Comparison of ENCODE assay signal across 8 cellular contexts in genomic region chr1:97920832-97921571, GRCh38. TPM values are rescaled to one million over a fixed set of nuclear protein-coding genes. Genes with fewer than 3 reads are reported as not detected.
DNase-seq lines count a peak whose midpoint lies in the region; ATAC-seq and TF ChIP-seq lines count a peak whose summit lies in the region.

Gene DPYD, minus strand, starts transcription at chr1:97921034. Its CDS starts 112 bp downstream, at chr1:97920922.

- H3K4me1 ChIP-seq in SK-N-SH (ENCODE audit: control insufficient read depth in 1 of 2, insufficient read depth in 2 of 2, low read depth in 1 of 2, low read length in 1 of 2) (peaks cover 4 to 11% of the 10 kb centered on the region in 2 experiments; a peak in 3 of 4 replicates), thoracic aorta (ENCODE audit: control insufficient read depth in 1 of 2, low read depth in 2 of 2) (peaks cover 10 to 19% of the 10 kb centered on the region in 2 donors)

- H3K9me3 Mint-ChIP-seq in HFFc6 (no peaks in the 10 kb centered on the region), glutamatergic neuron (ENCODE audit: unreplicated experiment) (peaks cover 6% of the 10 kb centered on the region), osteocyte (ENCODE audit: unreplicated experiment) (no peaks in the 10 kb centered on the region)
- no peaks in the 10 kb centered on the region for H3K9me3 Mint-ChIP-seq in activated naive CD4-positive, alpha-beta T cell treated with anti-CD3 and anti-CD28 coated beads, Interleukin-2, amount 50 U/mL, for 24 hours

- H3K4me3 Mint-ChIP-seq in HFFc6, result peak within 1 kb of the TSS; percentile 98
- peak within 1 kb of the TSS; percentile 94 for H3K4me3 Mint-ChIP-seq in activated naive CD4-positive, alpha-beta T cell treated with anti-CD3 and anti-CD28 coated beads, Interleukin-2, amount 50 U/mL, for 24 hours
- H3K4me3 Mint-ChIP-seq in glutamatergic neuron (ENCODE audit: unreplicated experiment), result peak within 1 kb of the TSS; percentile 93
- peak within 1 kb of the TSS; percentile 95 for H3K4me3 Mint-ChIP-seq in osteocyte (ENCODE audit: unreplicated experiment)

- H3K27ac Mint-ChIP-seq in HFFc6 (peak within 1 kb of the TSS; percentile 79), glutamatergic neuron (ENCODE audit: unreplicated experiment) (peak within 1 kb of the TSS; percentile 67), osteocyte (ENCODE audit: unreplicated experiment) (peak within 1 kb of the TSS; percentile 97)
- H3K27ac Mint-ChIP-seq in activated naive CD4-positive, alpha-beta T cell treated with anti-CD3 and anti-CD28 coated beads, Interleukin-2, amount 50 U/mL, for 24 hours, result peak within 1 kb of the TSS; percentile 95

- peak within 1 kb of the TSS; percentile 74 for H3K4me2 ChIP-seq in SK-N-SH

- H3K9me3 ChIP-seq in SK-N-SH, result no peaks in the 10 kb centered on the region
- H3K9me3 ChIP-seq in thoracic aorta, result no peaks in the 10 kb centered on the region

- CTCF ChIA-PET in SK-N-SH (lab: Yijun Ruan, JAX), result interaction anchor here (1.0 to 1.2 kb wide), 4 partner anchors 27 to 612 kb away, joined by 3 read pairs; no protein-coding TSS in a partner anchor

- H3K4me3 ChIP-seq in GM06990 (replicated peaks; ENCODE audit: low read depth, low read length), result peak within 1 kb of the TSS; percentile 65
- peak within 1 kb of the TSS; percentile 84 to 93 for H3K4me3 ChIP-seq in SK-N-SH (ENCODE audit: low read depth in 2 of 2, low read length in 1 of 2)
- peak within 1 kb of the TSS; percentile 94 for H3K4me3 ChIP-seq in thoracic aorta

- no peaks in the 10 kb centered on the region; the same call in 1 of the 2 replicates for H3K27me3 ChIP-seq in GM06990 (replicated peaks; ENCODE audit: control insufficient read depth, insufficient read depth, low read length)
- H3K27me3 ChIP-seq in SK-N-SH (ENCODE audit: insufficient read depth), result no peaks in the 10 kb centered on the region
- H3K27me3 ChIP-seq in thoracic aorta (replicated peaks; ENCODE audit: insufficient read depth), result no peaks in the 10 kb centered on the region

- H3K9ac ChIP-seq in SK-N-SH, result peak within 1 kb of the TSS; percentile 87

- TF ChIP-seq RAD21 in SK-N-SH (IDR thresholded peaks at IDR 0.05; ENCODE audit: low read length), result peak; percentile 4

- no peaks in the 10 kb centered on the region for H3K9me2 ChIP-seq in SK-N-SH

- H4K20me1 ChIP-seq in SK-N-SH (ENCODE audit: insufficient read depth), result no peaks in the 10 kb centered on the region

- TF ChIP-seq CTCF in GM06990 (IDR thresholded peaks at IDR 0.05; ENCODE audit: insufficient read depth, low read length, poor library complexity, severe bottlenecking) (no peak), HFFc6 (IDR thresholded peaks at IDR 0.05) (no peak), SK-N-SH (IDR thresholded peaks at IDR 0.05) (no peak), glutamatergic neuron (IDR thresholded peaks at IDR 0.05; ENCODE audit: partially characterized antibody, unreplicated experiment) (no peak), osteocyte (IDR thresholded peaks at IDR 0.05) (no peak), thoracic aorta (IDR thresholded peaks at IDR 0.05) (no peak)

- H3K4me1 Mint-ChIP-seq in HFFc6 (ENCODE audit: low read depth), result peaks cover 62% of the 10 kb centered on the region
- H3K4me1 Mint-ChIP-seq in activated naive CD4-positive, alpha-beta T cell treated with anti-CD3 and anti-CD28 coated beads, Interleukin-2, amount 50 U/mL, for 24 hours, result peaks cover 57% of the 10 kb centered on the region
- H3K4me1 Mint-ChIP-seq in glutamatergic neuron (ENCODE audit: low read depth, unreplicated experiment), result peaks cover 26% of the 10 kb centered on the region
- H3K4me1 Mint-ChIP-seq in osteocyte (ENCODE audit: unreplicated experiment), result peaks cover 41% of the 10 kb centered on the region

- peaks cover 47% of the 10 kb centered on the region for H3K79me2 ChIP-seq in SK-N-SH (ENCODE audit: insufficient read depth)

- WGBS in SK-N-SH (ENCODE audit: low lambda C conversion rate), result under 1% methylated on average over 20 of the region's 50 CpGs

- peak within 1 kb of the TSS; percentile 93 for H2AFZ ChIP-seq in SK-N-SH (ENCODE audit: low read depth)

- H3K27me3 Mint-ChIP-seq in HFFc6 (ENCODE audit: insufficient read depth), result no peaks in the 10 kb centered on the region
- H3K27me3 Mint-ChIP-seq in activated naive CD4-positive, alpha-beta T cell treated with anti-CD3 and anti-CD28 coated beads, Interleukin-2, amount 50 U/mL, for 24 hours, result no peaks in the 10 kb centered on the region
- peaks cover 11% of the 10 kb centered on the region for H3K27me3 Mint-ChIP-seq in glutamatergic neuron (ENCODE audit: unreplicated experiment)
- no peaks in the 10 kb centered on the region for H3K27me3 Mint-ChIP-seq in osteocyte (ENCODE audit: unreplicated experiment)

- TF ChIP-seq EP300 in SK-N-SH (IDR thresholded peaks at IDR 0.05; ENCODE audit: borderline replicate concordance in 1 of 2, low read depth in 1 of 2, low read length in 1 of 2), result peak; percentile 3 to 33; a peak in 1 of 4 replicates

- POLR2A ChIA-PET in SK-N-SH (lab: Yijun Ruan, JAX), result interaction anchor here (0.6 to 1.5 kb wide), 9 partner anchors 22 to 336 kb away, joined by 3 to 5 read pairs (median 3); no protein-coding TSS in a partner anchor

- peak; percentile 88 for ATAC-seq in thoracic aorta (ENCODE audit: insufficient number of reproducible peaks, low FRiP score, low read depth)

- H3K27ac ChIP-seq in SK-N-SH (ENCODE audit: low read depth in 2 of 2, low read length in 1 of 2) (peak within 1 kb of the TSS; percentile 90 to 97), thoracic aorta (peak within 1 kb of the TSS; percentile 65 to 84)

- peaks cover 23% of the 10 kb centered on the region for H3F3A ChIP-seq in SK-N-SH (replicated peaks; ENCODE audit: insufficient read depth)

- DNase-seq in GM06990 (ENCODE audit: extremely low read depth, insufficient read length) (peak; percentile 87), HFFc6 (peak; percentile 88), NAMALWA (ENCODE audit: low spot score) (peak; percentile 94), SK-N-SH (peak; percentile 92), glutamatergic neuron (peak; percentile 91), osteocyte (ENCODE audit: extremely low spot score, unreplicated experiment) (peak; percentile 96), thoracic aorta (ENCODE audit: low spot score) (peak; percentile 52)

- H3K36me3 ChIP-seq in GM06990 (ENCODE audit: control insufficient read depth, insufficient read depth, low read length), result no peaks in the 10 kb centered on the region
- peaks cover 0 to 2% of the 10 kb centered on the region in 2 experiments for H3K36me3 ChIP-seq in SK-N-SH (replicated peaks in 1 of 2; ENCODE audit: control insufficient read depth in 1 of 2, insufficient read depth in 2 of 2, low read length in 1 of 2)
- H3K36me3 ChIP-seq in thoracic aorta, result no peaks in the 10 kb centered on the region

- H3K36me3 Mint-ChIP-seq in HFFc6 (ENCODE audit: low read depth) (peaks cover 8% of the 10 kb centered on the region), glutamatergic neuron (ENCODE audit: unreplicated experiment) (no peaks in the 10 kb centered on the region), osteocyte (ENCODE audit: unreplicated experiment) (peaks cover 2% of the 10 kb centered on the region)
- peaks cover 1% of the 10 kb centered on the region for H3K36me3 Mint-ChIP-seq in activated naive CD4-positive, alpha-beta T cell treated with anti-CD3 and anti-CD28 coated beads, Interleukin-2, amount 50 U/mL, for 24 hours

TF ChIP-seq in SK-N-SH, 30 proteins besides CTCF, POLR2A, EP300 and RAD21 (continues in another document):
- TF ChIP-seq RCOR1 (IDR thresholded peaks at IDR 0.05; ENCODE audit: low read length) (0 out of 2 replicates have a peak, but pooled peaks have one; percentile 9), FOXM1 (IDR thresholded peaks at IDR 0.05; ENCODE audit: low read depth) (no peak), JUND (IDR thresholded peaks at IDR 0.05) (no peak), CHD2 (IDR thresholded peaks at IDR 0.05; ENCODE audit: low read length, partially characterized antibody) (peak; percentile 48), FOXJ3 (CRISPR knock-in tag; IDR thresholded peaks at IDR 0.05) (0 out of 2 replicates have a peak, but pooled peaks have one; percentile 17), NRF1 (IDR thresholded peaks at IDR 0.05; ENCODE audit: low read depth, low read length) (peak; percentile 43), USF2 (IDR thresholded peaks at IDR 0.05; ENCODE audit: borderline replicate concordance, low read depth, low read length) (no peak), EZH2phosphoT487 (IDR thresholded peaks at IDR 0.05; ENCODE audit: borderline replicate concordance, low read depth) (no peak), USF1 (IDR thresholded peaks at IDR 0.05; ENCODE audit: borderline replicate concordance, low read depth) (0 out of 2 replicates have a peak, but pooled peaks have one; percentile 10), TCF12 (IDR thresholded peaks at IDR 0.05) (no peak), POLR2AphosphoS5 (IDR thresholded peaks at IDR 0.05; ENCODE audit: low read depth, low read length) (peak; percentile 78), GATA2 (CRISPR knock-in tag; IDR thresholded peaks at IDR 0.05) (no peak), RXRA (IDR thresholded peaks at IDR 0.05; ENCODE audit: borderline replicate concordance, low read depth) (peak; percentile 51; the same call in 1 of the 2 replicates)

RNA-seq across cellular contexts. Expression of gene DPYD, which starts in this region (rescaled TPM):
- total RNA-seq in HFFc6 (2021; fragmentation: NEBNext Ultra II Directional; extraction: Animal tissue kit (Norgen Biotek cat#: 25700)), result 10 to 100 TPM; 37.0 to 77.8 (median 67.9) TPM
- 23.0 and 24.5 TPM in 2 replicates for polyA plus RNA-seq in SK-N-SH (2012; rRNA removed)
- 29.4 and 31.2 TPM in 2 replicates for polyA plus RNA-seq in SK-N-SH (2012; cell fraction: cytosol; rRNA removed)
- polyA plus RNA-seq in SK-N-SH (2012; cell fraction: nucleus; rRNA removed), result 13.7 and 26.9 TPM in 2 replicates
- total RNA-seq in glutamatergic neuron (ENCODE audit: unreplicated experiment), result 12.8 TPM
- 42.8 and 44.0 TPM in 2 replicates for total RNA-seq in osteocyte
- total RNA-seq in thoracic aorta, result 10 to 100 TPM; 29.1 to 44.2 TPM

Comparison
In these comparisons a context has a peak if more than half of its experiments do, and no peak if none do; other contexts are left out.
1. Peak in every context shown above with its lines: DNase-seq, ATAC-seq, H3K4me3 ChIP-seq and H3K27ac ChIP-seq.